In genomic region chr6:104484191-104484590, GRCh38 we compare ENCODE assay signal across 32 cellular contexts.
"Had no signal": no experiment of that assay in that cellular context is flagged by ENCODE, and none has a peak within 500 bp of the region (broad histone marks: within the 10 kb centered on the region; RNA-seq: fewer than 3 reads in every experiment).

No MANE protein-coding gene starts in this region.

- H3K4me1 ChIP-seq: adrenal gland, body of pancreas, breast epithelium had no signal

- DNase-seq: activated B cell treated with CpG ODN at 0.5 μM for 24 hours; activated CD4-positive, alpha-beta memory T cell treated with anti-CD3 and anti-CD28 coated beads for 36 hours; activated CD4-positive, alpha-beta T cell treated with anti-CD3 and anti-CD28 coated beads for 4 hours; activated CD4-positive, alpha-beta T cell treated with anti-CD3 and anti-CD28 coated beads, Interleukin-2, amount 10 ng/mL, durations not matched to agents 24 days and 14 days; activated CD4-positive, alpha-beta T cell treated with anti-CD3 and anti-CD28 coated beads, Interleukin-2, amount 50 U/mL, for 1 hour; activated CD4-positive, alpha-beta T cell treated with anti-CD3 and anti-CD28 coated beads, Interleukin-2, amount 50 U/mL, for 4 hours; activated CD4-positive, CD25-positive, alpha-beta regulatory T cell treated with anti-CD3 and anti-CD28 coated beads, Interleukin-2, amount 50 U/mL, for 72 hours; activated CD8-positive, alpha-beta memory T cell treated with anti-CD3 and anti-CD28 coated beads, Interleukin-2, amount 50 U/mL, for 4 hours; activated CD8-positive, alpha-beta T cell treated with anti-CD3 and anti-CD28 coated beads for 36 hours; activated effector memory CD4-positive, alpha-beta T cell treated with anti-CD3 and anti-CD28 coated beads, Interleukin-2, amount 50 U/mL, for 16 hours; activated gamma-delta T cell treated with Interleukin-2 at 50 U/mL for 16 hours; activated naive CD4-positive, alpha-beta T cell; activated naive CD4-positive, alpha-beta T cell treated with anti-CD3 and anti-CD28 coated beads for 36 hours; activated naive CD4-positive, alpha-beta T cell treated with anti-CD3 and anti-CD28 coated beads, Interleukin-2, amount 50 U/mL, for 16 hours; activated naive CD8-positive, alpha-beta T cell treated with anti-CD3 and anti-CD28 coated beads for 36 hours; activated T-cell treated with anti-CD3 and anti-CD28 coated beads for 4 hours; activated T-cell treated with anti-CD3 and anti-CD28 coated beads, Interleukin-2, amount 50 U/mL, for 1 hour; activated T-cell treated with anti-CD3 and anti-CD28 coated beads, Interleukin-2, amount 50 U/mL, for 4 hours; activated T-cell treated with anti-CD3 and anti-CD28 coated beads, Interleukin-2, amount 50 U/mL, for 72 hours; adrenal gland; amniotic stem cell; aorta; body of pancreas; brain microvascular endothelial cell; central memory CD4-positive, alpha-beta T cell; cerebellar nuclear complex; T-helper 2 cell; T-helper 9 cell had no signal

- ATAC-seq: activated CD8-positive, alpha-beta T cell treated with anti-CD3 and anti-CD28 coated beads for 36 hours; activated naive CD4-positive, alpha-beta T cell treated with anti-CD3 and anti-CD28 coated beads, Interleukin-2, amount 50 U/mL, for 72 hours; activated T-cell treated with anti-CD3 and anti-CD28 coated beads, Interleukin-2, amount 50 U/mL, for 4 hours; activated T-cell treated with anti-CD3 and anti-CD28 coated beads, Interleukin-2, amount 50 U/mL, for 72 hours; activated T-helper 17 cell treated with anti-CD3 and anti-CD28 coated beads, Interleukin-2, amount 50 U/mL, for 72 hours; body of pancreas had no signal

- H3K9me3 ChIP-seq: body of pancreas, breast epithelium had no signal

- H3K4me3 ChIP-seq: adrenal gland, body of pancreas, breast epithelium had no signal

- H3K36me3 ChIP-seq: adrenal gland, brain microvascular endothelial cell, breast epithelium had no signal

- H3K27ac ChIP-seq: adrenal gland, body of pancreas, brain microvascular endothelial cell, breast epithelium, VCaP had no signal

- H3K27me3 ChIP-seq: adrenal gland, body of pancreas, brain microvascular endothelial cell, breast epithelium had no signal
